ENCODE assay signal across 23 cellular contexts in genomic region chr2:120863173-120863545, GRCh38.
DNase-seq lines count a peak whose midpoint lies in the region; ATAC-seq and TF ChIP-seq lines count a peak whose summit lies in the region.
"Had no signal": no experiment of that assay in that cellular context is flagged by ENCODE, and none has a peak within 500 bp of the region (broad histone marks: within the 10 kb centered on the region; RNA-seq: fewer than 3 reads in every experiment).

No MANE protein-coding gene starts in this region.

- no peaks in the 10 kb centered on the region for H3K36me3 ChIP-seq in mammary epithelial cell (ENCODE audit: insufficient read depth, low read length)
- H3K36me3 ChIP-seq in left lung = no peaks in the 10 kb centered on the region
- H3K36me3 ChIP-seq in spleen = no peaks in the 10 kb centered on the region
- H3K36me3 ChIP-seq: thyroid gland had no signal

- H3K4me2 ChIP-seq in mammary epithelial cell (ENCODE audit: insufficient read depth, low read depth, low read length) = no peak overlapping the region

- in situ Hi-C loops in mammary epithelial cell (cut with MboI; ENCODE audit: low sequenced_read_pairs in 2 of 2) (no loop called here), ACHN (cut with HindIII; ENCODE audit: low pct_ligation_motif_present, low pct_unique_long_range_greater_than_20kb, low sequenced_read_pairs) (no loop called here)

- no peaks in the 10 kb centered on the region for H3K36me3 Mint-ChIP-seq in MCF 10A (ENCODE audit: insufficient read depth, unreplicated experiment)
- H3K36me3 Mint-ChIP-seq: CD8-positive, alpha-beta memory T cell had no signal

- peaks cover 13% of the 10 kb centered on the region for H3K4me1 Mint-ChIP-seq in MCF 10A (ENCODE audit: insufficient read depth, unreplicated experiment)
- H3K4me1 Mint-ChIP-seq: CD8-positive, alpha-beta memory T cell had no signal

- intact Hi-C loops in MCF 10A (cut with micrococcal nuclease) = no loop called here
- intact Hi-C loops in mammary epithelial cell (cut with micrococcal nuclease) = no loop called here
- intact Hi-C loops in left lung (cut with DNase I) = no loop called here
- intact Hi-C loops in spleen (cut with DNase I; ENCODE audit: low total_unique reads) = no loop called here

- no peak overlapping the region for H3K27ac ChIP-seq in mammary epithelial cell (ENCODE audit: insufficient read depth, low read depth, low read length)
- no peak overlapping the region for H3K27ac ChIP-seq in left lung
- peak overlapping the region in 1 of 8 donors; percentile 16 for H3K27ac ChIP-seq in spleen
- H3K27ac ChIP-seq: 22Rv1, HL-60, SK-N-MC, thyroid gland had no signal

- peak; percentile 41 for ATAC-seq in left lung

- H3K9ac ChIP-seq in mammary epithelial cell (ENCODE audit: insufficient read depth, low read length) = no peak overlapping the region

- DNase-seq in MCF 10A (ENCODE audit: unreplicated experiment) = peak; percentile 54
- no peak for DNase-seq in mammary epithelial cell
- DNase-seq in amniotic epithelial cell (ENCODE audit: low read depth) = peak; percentile 51
- DNase-seq in left lung = peak in 1 of 2 donors; percentile 73
- peak; percentile 66 for DNase-seq in spleen
- DNase-seq in NCI-H524 treated with DMSO at 0.1 percent for 48 hours (lab: John Stamatoyannopoulos, UW) = no peak
- DNase-seq in NCI-H2107 (lab: John Stamatoyannopoulos, UW) = no peak
- no peak for DNase-seq in ACHN
- DNase-seq: activated CD4-positive, alpha-beta T cell treated with anti-CD3 and anti-CD28 coated beads, Interleukin-2, amount 50 U/mL, for 48 hours; activated CD8-positive, alpha-beta memory T cell treated with anti-CD3 and anti-CD28 coated beads, Interleukin-2, amount 50 U/mL, for 4 hours; activated naive CD4-positive, alpha-beta T cell treated with anti-CD3 and anti-CD28 coated beads, Interleukin-2, amount 50 U/mL, for 16 hours; CD8-positive, alpha-beta memory T cell; central memory CD4-positive, alpha-beta T cell; NCI-H1048; NCI-H1694; NCI-H748 treated with DMSO at 0.1 percent for 48 hours; thyroid gland had no signal

- POLR2A ChIA-PET in MCF 10A (lab: Yijun Ruan, JAX) = interaction anchor here (0.7 to 0.9 kb wide), 2 partner anchors 21 to 49 kb away, joined by 3 read pairs; no protein-coding TSS in a partner anchor

- H3K27me3 ChIP-seq in mammary epithelial cell (ENCODE audit: insufficient read depth, low read length) = peaks cover 3% of the 10 kb centered on the region
- peaks cover 0 to 37% of the 10 kb centered on the region in 2 donors for H3K27me3 ChIP-seq in left lung
- H3K27me3 ChIP-seq in spleen (replicated peaks in 1 of 7) = peaks cover 2 to 49% (median 16%) of the 10 kb centered on the region in 7 donors
- H3K27me3 ChIP-seq: thyroid gland had no signal

- H3K27ac Mint-ChIP-seq in MCF 10A (ENCODE audit: low read depth, unreplicated experiment) = no peak overlapping the region
- H3K27ac Mint-ChIP-seq: dendritic cell treated with granulocyte-macrophage colony-stimulating factor and Interleukin-4, amounts not matched to agents 40 ng/mL and 50 ng/mL, for 4 days; stimulated activated naive CD8-positive, alpha-beta T cell treated with anti-CD3 and anti-CD28 coated beads, Interleukin-15, Interleukin-2, amounts not matched to agents 100 ng/mL and 50 ng/mL, for 24 hours had no signal

- CTCF ChIA-PET in MCF 10A (lab: Yijun Ruan, JAX) = interaction anchor here (0.6 kb wide), 1 partner anchor 85 kb away, joined by 3 read pairs; no protein-coding TSS in a partner anchor
- CTCF ChIA-PET in mammary epithelial cell (lab: Charles Lee; ENCODE audit: low non-redundant PET) = no interaction called here

- no peaks in the 10 kb centered on the region for H3K9me3 ChIP-seq in mammary epithelial cell (replicated peaks; ENCODE audit: insufficient read depth, low read length)
- H3K9me3 ChIP-seq in left lung = no peaks in the 10 kb centered on the region
- no peaks in the 10 kb centered on the region for H3K9me3 ChIP-seq in spleen
- H3K9me3 ChIP-seq: thyroid gland had no signal

- TF ChIP-seq POLR2A in spleen (IDR thresholded peaks at IDR 0.05) = no peak

- H3K4me3 ChIP-seq in mammary epithelial cell (replicated peaks in 1 of 3; ENCODE audit: insufficient read depth in 1 of 3, low read depth in 2 of 3, low read length in 3 of 3) = no peak overlapping the region
- H3K4me3 ChIP-seq in left lung = no peak overlapping the region
- no peak overlapping the region for H3K4me3 ChIP-seq in spleen
- H3K4me3 ChIP-seq: SK-N-MC, thyroid gland had no signal

- H3K27me3 Mint-ChIP-seq in MCF 10A (ENCODE audit: insufficient read depth, unreplicated experiment) = no peaks in the 10 kb centered on the region

- dilution Hi-C loops in mammary epithelial cell (cut with HindIII; ENCODE audit: low sequenced_read_pairs) = no loop called here

- H3K79me2 ChIP-seq in mammary epithelial cell (ENCODE audit: insufficient read depth, low read length) = no peaks in the 10 kb centered on the region

- BruUV-seq in MCF 10A (replicated peaks; lab: Mats Ljungman, UMichigan) (no TSS peak), mammary epithelial cell (replicated peaks; lab: Mats Ljungman, UMichigan) (no TSS peak)

- no peak overlapping the region for H2AFZ ChIP-seq in mammary epithelial cell (ENCODE audit: low read depth, low read length)

- no peaks in the 10 kb centered on the region for H3K9me3 Mint-ChIP-seq in MCF 10A (ENCODE audit: unreplicated experiment)
- H3K9me3 Mint-ChIP-seq: dendritic cell treated with granulocyte-macrophage colony-stimulating factor and Interleukin-4, amounts not matched to agents 40 ng/mL and 50 ng/mL, for 4 days; neural crest cell had no signal

- TF ChIP-seq CTCF in MCF 10A (IDR thresholded peaks at IDR 0.05; ENCODE audit: unreplicated experiment) = no peak
- no peak for TF ChIP-seq CTCF in mammary epithelial cell (conservative IDR thresholded peaks at IDR 0.05 in 1 of 2, IDR thresholded peaks at IDR 0.05 in 1 of 2; ENCODE audit: extremely low read depth in 1 of 2, insufficient read depth in 1 of 2, low read depth in 1 of 2, low read length in 2 of 2)
- TF ChIP-seq CTCF in left lung (IDR thresholded peaks at IDR 0.05) = no peak
- no peak for TF ChIP-seq CTCF in spleen (IDR thresholded peaks at IDR 0.05 in 8 of 11, conservative IDR thresholded peaks at IDR 0.05 in 3 of 11)

- H3K4me1 ChIP-seq in mammary epithelial cell (ENCODE audit: insufficient read depth, low read length) = peaks cover 10% of the 10 kb centered on the region
- H3K4me1 ChIP-seq in left lung = peaks cover 0 to 8% of the 10 kb centered on the region in 2 donors
- peaks cover 0 to 17% (median 9%) of the 10 kb centered on the region in 6 donors for H3K4me1 ChIP-seq in spleen

- H4K20me1 ChIP-seq in mammary epithelial cell (ENCODE audit: insufficient read depth, low read length) = no peaks in the 10 kb centered on the region

- whole genome bisulfite sequencing in mammary epithelial cell (ENCODE audit: low coverage, missing lambda C conversion rate) = 87% methylated on average over 9 of the region's 9 CpGs
- 82 to 87% (median 85%) methylated on average over 9 of the region's 9 CpGs for WGBS in spleen, 5 donors

- H3K4me3 Mint-ChIP-seq in MCF 10A (ENCODE audit: unreplicated experiment) = no peak overlapping the region
- H3K4me3 Mint-ChIP-seq: CD8-positive, alpha-beta memory T cell; dendritic cell treated with granulocyte-macrophage colony-stimulating factor and Interleukin-4, amounts not matched to agents 40 ng/mL and 50 ng/mL, for 4 days; stimulated activated naive CD8-positive, alpha-beta T cell treated with anti-CD3 and anti-CD28 coated beads, Interleukin-15, Interleukin-2, amounts not matched to agents 100 ng/mL and 50 ng/mL, for 24 hours had no signal

Comparison
In these comparisons a context has a peak if more than half of its experiments do, and no peak if none do; other contexts are left out.
1. DNase-seq: peak in MCF 10A (single experiment), amniotic epithelial cell (single experiment) and spleen (single experiment); none in mammary epithelial cell (single experiment), NCI-H524 treated with DMSO at 0.1 percent for 48 hours (single experiment), NCI-H2107 (single experiment) and ACHN (single experiment).